8 cellular contexts compared by ENCODE assay signal in genomic region chr14:50943943-50944646, GRCh38. TPM values are rescaled to one million over a fixed set of nuclear protein-coding genes. Genes with fewer than 3 reads are reported as not detected.
DNase-seq lines count a peak whose midpoint lies in the region; ATAC-seq and TF ChIP-seq lines count a peak whose summit lies in the region.

Gene PYGL, minus strand, starts transcription at chr14:50944483. Its CDS starts 80 bp downstream, at chr14:50944403.

- peak within 1 kb of the TSS; percentile 92 for H3K4me3 Mint-ChIP-seq in WTC11
- peak within 1 kb of the TSS; percentile 79 for H3K4me3 Mint-ChIP-seq in mesothelial cell of epicardium

- H3K4me1 ChIP-seq in stomach smooth muscle (ENCODE audit: control insufficient read depth, insufficient read depth, low read length): peaks cover 13% of the 10 kb centered on the region

- H3K4me3 ChIP-seq in NB4 (ENCODE audit: low read depth, low read length): peak within 1 kb of the TSS; percentile 89
- peak within 1 kb of the TSS; percentile 81 for H3K4me3 ChIP-seq in epithelial cell of esophagus (ENCODE audit: low read length)
- peak within 1 kb of the TSS; percentile 81 to 88 for H3K4me3 ChIP-seq in stomach smooth muscle (ENCODE audit: low read length in 2 of 2)

- POLR2A ChIA-PET in WTC11 (lab: Charles Lee): interaction anchor here (1.3 kb wide), 1 partner anchor 114 kb away, joined by 7 read pairs; no protein-coding TSS in a partner anchor

- peaks cover 0 to 3% of the 10 kb centered on the region in 2 donors for H3K36me3 ChIP-seq in stomach smooth muscle (ENCODE audit: control insufficient read depth in 2 of 2, insufficient read depth in 2 of 2, low read length in 2 of 2)

- H3K27me3 ChIP-seq in stomach smooth muscle (ENCODE audit: control insufficient read depth in 1 of 2, insufficient read depth in 2 of 2, low read length in 2 of 2): peaks cover 0 to 3% of the 10 kb centered on the region in 2 donors

- no peak within 1 kb of the TSS for H3K27ac ChIP-seq in stomach smooth muscle (ENCODE audit: low read length)

- H3K36me3 Mint-ChIP-seq in WTC11: peaks cover 29% of the 10 kb centered on the region
- H3K36me3 Mint-ChIP-seq in mesothelial cell of epicardium: no peaks in the 10 kb centered on the region

- ATAC-seq in GM21529 (IDR thresholded peaks at IDR 0.05; ENCODE audit: unreplicated experiment) (peak; percentile 82), WTC11 (peak; percentile 81)

- H3K9me3 ChIP-seq in stomach smooth muscle (ENCODE audit: control insufficient read depth in 2 of 2, low read length in 2 of 2): no peaks in the 10 kb centered on the region

- DNase-seq in DMS 273 treated with DMSO at 0.1 percent for 48 hours (lab: John Stamatoyannopoulos, UW): peak; percentile 44
- DNase-seq in NB4 (ENCODE audit: low read depth): peak; percentile 88
- DNase-seq in WTC11 (ENCODE audit: low spot score): peak; percentile 78
- peak; percentile 80 for DNase-seq in epithelial cell of esophagus (ENCODE audit: low read depth)
- DNase-seq in mesothelial cell of epicardium (ENCODE audit: low spot score in 2 of 2, unreplicated experiment in 2 of 2): peak; percentile 37 to 71
- no peak for DNase-seq in effector CD4-positive, alpha-beta T cell

- TF ChIP-seq CTCF in NB4 (IDR thresholded peaks at IDR 0.05; ENCODE audit: low read depth, low read length): no peak
- TF ChIP-seq CTCF in WTC11 (IDR thresholded peaks at IDR 0.05): no peak
- TF ChIP-seq CTCF in epithelial cell of esophagus (IDR thresholded peaks at IDR 0.05; ENCODE audit: insufficient read depth, low read depth, low read length, missing control alignments): no peak
- TF ChIP-seq CTCF in mesothelial cell of epicardium (IDR thresholded peaks at IDR 0.05; ENCODE audit: unreplicated experiment): no peak

- H3K4me1 Mint-ChIP-seq in WTC11 (peaks cover 27% of the 10 kb centered on the region), mesothelial cell of epicardium (peaks cover 17% of the 10 kb centered on the region)

- CTCF ChIA-PET in WTC11 (lab: Charles Lee): interaction anchor here (0.6 to 1.4 kb wide), 5 partner anchors 9 to 149 kb away, joined by 3 to 6 read pairs (median 3); no protein-coding TSS in a partner anchor

- H3K9me3 Mint-ChIP-seq in WTC11 (0 out of 2 replicates have a peak, but pooled peaks cover 5% of the 10 kb centered on the region), mesothelial cell of epicardium (no peaks in the 10 kb centered on the region)

- H3K27ac Mint-ChIP-seq in WTC11 (peak within 1 kb of the TSS; percentile 90), mesothelial cell of epicardium (peak within 1 kb of the TSS; percentile 48)

- no peaks in the 10 kb centered on the region; the same call in 1 of the 2 replicates for H3K27me3 Mint-ChIP-seq in WTC11 (ENCODE audit: low read depth)
- peaks cover 11% of the 10 kb centered on the region for H3K27me3 Mint-ChIP-seq in mesothelial cell of epicardium (ENCODE audit: low read depth)

- peak; percentile 88 for TF ChIP-seq POLR2A in NB4 (IDR thresholded peaks at IDR 0.05; ENCODE audit: extremely low read depth, insufficient read length)

- H3K9ac ChIP-seq in stomach smooth muscle (ENCODE audit: low read length in 2 of 2): peak within 1 kb of the TSS; percentile 60 to 67

TF ChIP-seq in WTC11, 78 proteins besides CTCF, POLR2A, EP300 and RAD21 (continues in another document):
- TF ChIP-seq ZNF263 (CRISPR knock-in tag; IDR thresholded peaks at IDR 0.05; ENCODE audit: low read depth) (no peak), TCF7 (CRISPR knock-in tag; IDR thresholded peaks at IDR 0.05; ENCODE audit: low read depth) (0 out of 2 replicates have a peak, but pooled peaks have one; percentile 72), RORB (CRISPR knock-in tag; IDR thresholded peaks at IDR 0.05) (no peak), ZNF396 (CRISPR knock-in tag; IDR thresholded peaks at IDR 0.05; ENCODE audit: borderline replicate concordance) (no peak), MYBL2 (CRISPR knock-in tag; IDR thresholded peaks at IDR 0.05) (peak; percentile 80; the same call in 1 of the 2 replicates), JAZF1 (CRISPR knock-in tag; IDR thresholded peaks at IDR 0.05) (no peak), ZNF121 (CRISPR knock-in tag; IDR thresholded peaks at IDR 0.05) (no peak; the same call in 1 of the 2 replicates), KAT7 (CRISPR knock-in tag; IDR thresholded peaks at IDR 0.05; ENCODE audit: borderline replicate concordance) (peak; percentile 64; the same call in 1 of the 2 replicates), USF2 (CRISPR knock-in tag; IDR thresholded peaks at IDR 0.05) (no peak), NR1H2 (CRISPR knock-in tag; IDR thresholded peaks at IDR 0.05) (no peak), ZSCAN18 (CRISPR knock-in tag; IDR thresholded peaks at IDR 0.05) (no peak), IRF1 (CRISPR knock-in tag; IDR thresholded peaks at IDR 0.05) (0 out of 2 replicates have a peak, but pooled peaks have one; percentile 47), TEAD4 (CRISPR knock-in tag; IDR thresholded peaks at IDR 0.05) (no peak), CBFB (CRISPR knock-in tag; IDR thresholded peaks at IDR 0.05; ENCODE audit: low read depth) (no peak), OVOL2 (CRISPR knock-in tag; IDR thresholded peaks at IDR 0.05; ENCODE audit: borderline replicate concordance) (no peak), NFYB (CRISPR knock-in tag; conservative IDR thresholded peaks at IDR 0.05; ENCODE audit: low read depth) (no peak)
- TF ChIP-seq, protein P1, sequence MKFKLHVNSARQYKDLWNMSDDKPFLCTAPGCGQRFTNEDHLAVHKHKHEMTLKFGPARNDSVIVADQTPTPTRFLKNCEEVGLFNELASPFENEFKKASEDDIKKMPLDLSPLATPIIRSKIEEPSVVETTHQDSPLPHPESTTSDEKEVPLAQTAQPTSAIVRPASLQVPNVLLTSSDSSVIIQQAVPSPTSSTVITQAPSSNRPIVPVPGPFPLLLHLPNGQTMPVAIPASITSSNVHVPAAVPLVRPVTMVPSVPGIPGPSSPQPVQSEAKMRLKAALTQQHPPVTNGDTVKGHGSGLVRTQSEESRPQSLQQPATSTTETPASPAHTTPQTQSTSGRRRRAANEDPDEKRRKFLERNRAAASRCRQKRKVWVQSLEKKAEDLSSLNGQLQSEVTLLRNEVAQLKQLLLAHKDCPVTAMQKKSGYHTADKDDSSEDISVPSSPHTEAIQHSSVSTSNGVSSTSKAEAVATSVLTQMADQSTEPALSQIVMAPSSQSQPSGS (CRISPR knock-in tag; IDR thresholded peaks at IDR 0.05; ENCODE audit: borderline replicate concordance, low read depth): no peak
- TF ChIP-seq, protein P2, sequence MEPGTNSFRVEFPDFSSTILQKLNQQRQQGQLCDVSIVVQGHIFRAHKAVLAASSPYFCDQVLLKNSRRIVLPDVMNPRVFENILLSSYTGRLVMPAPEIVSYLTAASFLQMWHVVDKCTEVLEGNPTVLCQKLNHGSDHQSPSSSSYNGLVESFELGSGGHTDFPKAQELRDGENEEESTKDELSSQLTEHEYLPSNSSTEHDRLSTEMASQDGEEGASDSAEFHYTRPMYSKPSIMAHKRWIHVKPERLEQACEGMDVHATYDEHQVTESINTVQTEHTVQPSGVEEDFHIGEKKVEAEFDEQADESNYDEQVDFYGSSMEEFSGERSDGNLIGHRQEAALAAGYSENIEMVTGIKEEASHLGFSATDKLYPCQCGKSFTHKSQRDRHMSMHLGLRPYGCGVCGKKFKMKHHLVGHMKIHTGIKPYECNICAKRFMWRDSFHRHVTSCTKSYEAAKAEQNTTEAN (CRISPR knock-in tag; IDR thresholded peaks at IDR 0.05): peak; percentile 80
- TF ChIP-seq, protein P3, sequence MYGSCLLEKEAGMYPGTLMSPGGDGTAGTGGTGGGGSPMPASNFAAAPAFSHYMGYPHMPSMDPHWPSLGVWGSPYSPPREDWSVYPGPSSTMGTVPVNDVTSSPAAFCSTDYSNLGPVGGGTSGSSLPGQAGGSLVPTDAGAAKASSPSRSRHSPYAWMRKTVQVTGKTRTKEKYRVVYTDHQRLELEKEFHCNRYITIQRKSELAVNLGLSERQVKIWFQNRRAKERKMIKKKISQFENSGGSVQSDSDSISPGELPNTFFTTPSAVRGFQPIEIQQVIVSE (CRISPR knock-in tag; IDR thresholded peaks at IDR 0.05; ENCODE audit: borderline replicate concordance): no peak
- TF ChIP-seq, protein P4, sequence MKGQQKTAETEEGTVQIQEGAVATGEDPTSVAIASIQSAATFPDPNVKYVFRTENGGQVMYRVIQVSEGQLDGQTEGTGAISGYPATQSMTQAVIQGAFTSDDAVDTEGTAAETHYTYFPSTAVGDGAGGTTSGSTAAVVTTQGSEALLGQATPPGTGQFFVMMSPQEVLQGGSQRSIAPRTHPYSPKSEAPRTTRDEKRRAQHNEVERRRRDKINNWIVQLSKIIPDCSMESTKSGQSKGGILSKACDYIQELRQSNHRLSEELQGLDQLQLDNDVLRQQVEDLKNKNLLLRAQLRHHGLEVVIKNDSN (CRISPR knock-in tag; IDR thresholded peaks at IDR 0.05): 0 out of 2 replicates have a peak, but pooled peaks have one; percentile 18

RNA-seq across cellular contexts. Expression of gene PYGL, which starts in this region (rescaled TPM):
- total RNA-seq in WTC11 (2021): 81.0 to 107 TPM (median 101 TPM) in 3 replicates
- 19.9 to 21.6 TPM (median 20.8 TPM) in 3 replicates for total RNA-seq in mesothelial cell of epicardium
